20 cellular contexts compared by ENCODE assay signal in genomic region chr6:106450645-106451044, GRCh38.
A peak's percentile ranks its signal among the peaks of the same experiment; 100 is the strongest.
DNase-seq lines count a peak whose midpoint lies in the region; ATAC-seq and TF ChIP-seq lines count a peak whose summit lies in the region.
"Had no signal": no experiment of that assay in that cellular context is flagged by ENCODE, and none has a peak within 500 bp of the region (broad histone marks: within the 10 kb centered on the region; RNA-seq: fewer than 3 reads in every experiment).

No MANE protein-coding gene starts in this region.

- 71% methylated on average over 2 of the region's 2 CpGs for WGBS in SK-N-SH (ENCODE audit: low lambda C conversion rate)

- H3K4me3 Mint-ChIP-seq in nephron progenitor cell, result no peak overlapping the region
- H3K4me3 Mint-ChIP-seq: B cell; CD8-positive, alpha-beta T cell; HFFc6 had no signal

- H3K36me3 Mint-ChIP-seq in nephron progenitor cell (ENCODE audit: low read depth), result no peaks in the 10 kb centered on the region
- H3K36me3 Mint-ChIP-seq: CD8-positive, alpha-beta T cell had no signal

- no peak for ATAC-seq in GM21825 (IDR thresholded peaks at IDR 0.05; ENCODE audit: unreplicated experiment)
- ATAC-seq: CD8-positive, alpha-beta T cell had no signal

- no peak overlapping the region for H3K4me2 ChIP-seq in SK-N-SH

- no peak overlapping the region for H3K27ac Mint-ChIP-seq in nephron progenitor cell
- H3K27ac Mint-ChIP-seq: B cell; CD8-positive, alpha-beta T cell; HFFc6 had no signal

- H3K4me3 ChIP-seq in SK-N-SH (ENCODE audit: low read depth in 2 of 2, low read length in 1 of 2) (no peak overlapping the region), neutrophil (ENCODE audit: low read depth in 1 of 2, low read length in 1 of 2) (peak overlapping the region; percentile 29 to 56), A673 (ENCODE audit: low read depth, low read length, poor library complexity, severe bottlenecking) (no peak overlapping the region)
- H3K4me3 ChIP-seq: GM23248, SJCRH30 had no signal

- CTCF ChIA-PET in SK-N-SH (lab: Yijun Ruan, JAX) (interaction anchor here (1.7 to 3.4 kb wide), 2 partner anchors 116 to 529 kb away, joined by 6 to 16 read pairs; no protein-coding TSS in a partner anchor), A673 (lab: Charles Lee) (no interaction called here)

- no peaks in the 10 kb centered on the region for H4K20me1 ChIP-seq in SK-N-SH (ENCODE audit: insufficient read depth)

- no TSS peak for BruUV-seq in A673 (replicated peaks; lab: Mats Ljungman, UMichigan)

- H3K9ac ChIP-seq in SK-N-SH, result no peak overlapping the region
- H3K9ac ChIP-seq: GM23248 had no signal

- H3K27me3 Mint-ChIP-seq in nephron progenitor cell (ENCODE audit: low read depth, poor library complexity), result peaks cover 6% of the 10 kb centered on the region
- H3K27me3 Mint-ChIP-seq: B cell had no signal

- H3K9me3 Mint-ChIP-seq in nephron progenitor cell, result no peaks in the 10 kb centered on the region
- H3K9me3 Mint-ChIP-seq: CD8-positive, alpha-beta T cell; HFFc6 had no signal

- no peak overlapping the region; the same call in 1 of the 2 replicates for H2AFZ ChIP-seq in SK-N-SH (ENCODE audit: low read depth)
- H2AFZ ChIP-seq: GM23248 had no signal

- DNase-seq in CD1c-positive myeloid dendritic cell (ENCODE audit: extremely low spot score) (peak; percentile 24), SK-N-SH (no peak), fibroblast of gingiva (ENCODE audit: low read depth) (peak; percentile 29), A673 (ENCODE audit: low spot score) (no peak), nephron progenitor cell (no peak)
- DNase-seq in activated CD4-positive, CD25-positive, alpha-beta regulatory T cell treated with anti-CD3 and anti-CD28 coated beads, Interleukin-2, amount 50 U/mL, for 72 hours, result no peak
- DNase-seq: ACHN; CD8-positive, alpha-beta T cell; DND-41; GDM1; HFFc6; NCI-H1105 treated with DMSO at 0.1 percent for 48 hours; NCI-H187; NCI-H446 treated with DMSO at 0.1 percent for 48 hours; SJCRH30 had no signal

- H3K79me2 ChIP-seq in SK-N-SH (ENCODE audit: insufficient read depth), result no peaks in the 10 kb centered on the region

- H3K27me3 ChIP-seq in SK-N-SH (ENCODE audit: insufficient read depth) (no peaks in the 10 kb centered on the region), neutrophil (no peaks in the 10 kb centered on the region), A673 (replicated peaks; ENCODE audit: insufficient read depth, low read depth, low read length, poor library complexity) (peaks cover 5% of the 10 kb centered on the region)

- H3F3A ChIP-seq in SK-N-SH (replicated peaks; ENCODE audit: insufficient read depth), result peaks cover 6% of the 10 kb centered on the region

- H3K4me1 ChIP-seq in SK-N-SH (ENCODE audit: control insufficient read depth in 1 of 2, insufficient read depth in 2 of 2, low read depth in 1 of 2, low read length in 1 of 2) (peaks cover 0 to 4% of the 10 kb centered on the region in 2 experiments; a peak in 1 of 4 replicates), neutrophil (ENCODE audit: control insufficient read depth in 1 of 2, insufficient read depth in 1 of 2, low read depth in 1 of 2, low read length in 1 of 2) (peaks cover 48 to 50% of the 10 kb centered on the region in 2 experiments), A673 (ENCODE audit: insufficient read depth, low read length, poor library complexity, severe bottlenecking) (peaks cover 4% of the 10 kb centered on the region)
- H3K4me1 ChIP-seq: SJCRH30 had no signal

- TF ChIP-seq RAD21 in SK-N-SH (IDR thresholded peaks at IDR 0.05; ENCODE audit: low read length), result no peak

- no peaks in the 10 kb centered on the region for H3K9me2 ChIP-seq in SK-N-SH

- TF ChIP-seq EP300 in SK-N-SH (IDR thresholded peaks at IDR 0.05; ENCODE audit: borderline replicate concordance in 1 of 2, low read depth in 1 of 2, low read length in 1 of 2), result no peak

- H3K4me1 Mint-ChIP-seq in nephron progenitor cell, result peaks cover 18% of the 10 kb centered on the region

- TF ChIP-seq CTCF in SK-N-SH (IDR thresholded peaks at IDR 0.05), result no peak
- TF ChIP-seq CTCF in neutrophil (IDR thresholded peaks at IDR 0.05), result no peak
- TF ChIP-seq CTCF in A673 (conservative IDR thresholded peaks at IDR 0.05; ENCODE audit: low read depth, low read length), result no peak
- no peak for TF ChIP-seq CTCF in nephron progenitor cell (IDR thresholded peaks at IDR 0.05)

- H3K9me3 ChIP-seq in SK-N-SH (no peaks in the 10 kb centered on the region), neutrophil (no peaks in the 10 kb centered on the region), A673 (ENCODE audit: low read depth, low read length, poor library complexity, severe bottlenecking) (no peaks in the 10 kb centered on the region)
- H3K9me3 ChIP-seq: SJCRH30 had no signal

- intact Hi-C loops in A673 (cut with micrococcal nuclease; ENCODE audit: unreplicated experiment), result no loop called here

- no peaks in the 10 kb centered on the region for H3K36me3 ChIP-seq in SK-N-SH (replicated peaks in 1 of 2; ENCODE audit: control insufficient read depth in 1 of 2, insufficient read depth in 2 of 2, low read length in 1 of 2)
- H3K36me3 ChIP-seq in neutrophil, result no peaks in the 10 kb centered on the region
- no peaks in the 10 kb centered on the region for H3K36me3 ChIP-seq in A673 (ENCODE audit: insufficient read depth, low read length, poor library complexity, severe bottlenecking)
- H3K36me3 ChIP-seq: SJCRH30 had no signal

- H3K27ac ChIP-seq in SK-N-SH (ENCODE audit: low read depth in 2 of 2, low read length in 1 of 2), result peak overlapping the region in 1 of 2 experiments; percentile 57; a peak in 2 of 4 replicates
- H3K27ac ChIP-seq in neutrophil, result peak overlapping the region; percentile 96
- H3K27ac ChIP-seq in A673 (ENCODE audit: low read depth, low read length, poor library complexity, severe bottlenecking), result no peak overlapping the region
- H3K27ac ChIP-seq: GM23248, RWPE1, SJCRH30 had no signal

- POLR2A ChIA-PET in SK-N-SH (lab: Yijun Ruan, JAX), result no interaction called here
- POLR2A ChIA-PET in A673 (lab: Charles Lee; ENCODE audit: low non-redundant PET), result no interaction called here

TF ChIP-seq in SK-N-SH, 30 proteins besides CTCF, POLR2A, EP300 and RAD21:
- TF ChIP-seq MAX (IDR thresholded peaks at IDR 0.05; ENCODE audit: low read depth) (0 out of 2 replicates have a peak, but pooled peaks have one; percentile 16), TCF12 (IDR thresholded peaks at IDR 0.05) (no peak)

Comparison
In these comparisons a context has a peak if more than half of its experiments do, and no peak if none do; other contexts are left out.
1. DNase-seq: peak in CD1c-positive myeloid dendritic cell (single experiment) and fibroblast of gingiva (single experiment); none in SK-N-SH (single experiment), A673 (single experiment), nephron progenitor cell (single experiment) and activated CD4-positive, CD25-positive, alpha-beta regulatory T cell treated with anti-CD3 and anti-CD28 coated beads, Interleukin-2, amount 50 U/mL, for 72 hours (single experiment).
2. H3K4me3 ChIP-seq: peak in neutrophil (2 of 2); none in SK-N-SH (0 of 2) and A673 (single experiment).